ENCODE assay signal across 9 cellular contexts in genomic region chr15:52294881-52295420, GRCh38. TPM values are rescaled to one million over a fixed set of nuclear protein-coding genes. Genes with fewer than 3 reads are reported as not detected.
DNase-seq lines count a peak whose midpoint lies in the region; ATAC-seq, FAIRE-seq and TF ChIP-seq lines count a peak whose summit lies in the region.
"Had no signal": no experiment of that assay in that cellular context is flagged by ENCODE, and none has a peak within 500 bp of the region (broad histone marks: within the 10 kb centered on the region; RNA-seq: fewer than 3 reads in every experiment).

No MANE protein-coding gene starts in this region.

- H3K9me3 ChIP-seq in HAP-1 (no peaks in the 10 kb centered on the region), right atrium auricular region (no peaks in the 10 kb centered on the region), gastrocnemius medialis (no peaks in the 10 kb centered on the region)

- H3K36me3 Mint-ChIP-seq in T-helper 2 cell treated with Interferon-gamma antibody and Interleukin-4, amounts not matched to agents 5 μg/mL and 100 μg/mL, for 36 hours (ENCODE audit: low read depth): no peaks in the 10 kb centered on the region

- no peak for FAIRE-seq in GM12891 (lab: Jason Lieb, UNC)

- peaks cover 55% of the 10 kb centered on the region for H3K27me3 Mint-ChIP-seq in T-helper 2 cell treated with Interferon-gamma antibody and Interleukin-4, amounts not matched to agents 5 μg/mL and 100 μg/mL, for 36 hours (ENCODE audit: low read depth)

- H3K27me3 ChIP-seq in HAP-1 (ENCODE audit: low read depth) (no peaks in the 10 kb centered on the region), right atrium auricular region (no peaks in the 10 kb centered on the region), gastrocnemius medialis (no peaks in the 10 kb centered on the region)

- H3K27ac Mint-ChIP-seq in T-helper 2 cell treated with Interferon-gamma antibody and Interleukin-4, amounts not matched to agents 5 μg/mL and 100 μg/mL, for 36 hours: no peak overlapping the region

- in situ Hi-C loops in HAP-1 (cut with MboI; ENCODE audit: low sequenced_read_pairs) (no loop called here), gastrocnemius medialis (cut with MboI; ENCODE audit: low sequenced_read_pairs in 4 of 4) (no loop called here)

- ATAC-seq in gastrocnemius medialis: peak in 1 of 2 donors; percentile 17

- no peaks in the 10 kb centered on the region for H3K36me3 ChIP-seq in HAP-1 (replicated peaks)
- H3K36me3 ChIP-seq in right atrium auricular region: no peaks in the 10 kb centered on the region
- H3K36me3 ChIP-seq in gastrocnemius medialis: no peaks in the 10 kb centered on the region

- peaks cover 12% of the 10 kb centered on the region for H3K4me1 Mint-ChIP-seq in T-helper 2 cell treated with Interferon-gamma antibody and Interleukin-4, amounts not matched to agents 5 μg/mL and 100 μg/mL, for 36 hours (ENCODE audit: low read depth)

- DNase-seq in HAP-1 (ENCODE audit: low spot score in 2 of 2) (no peak), right atrium auricular region (ENCODE audit: low spot score) (no peak), gastrocnemius medialis (no peak), GM19240 (ENCODE audit: insufficient read length, low spot score) (no peak), GM12891 (ENCODE audit: insufficient read length, low spot score) (no peak), NCI-H2107 (lab: John Stamatoyannopoulos, UW) (no peak), Kasumi-1 (lab: John Stamatoyannopoulos, UW) (no peak)
- DNase-seq in T-helper 2 cell treated with Interferon-gamma antibody and Interleukin-4, amounts not matched to agents 5 μg/mL and 100 μg/mL, for 36 hours (ENCODE audit: low spot score): no peak
- DNase-seq: activated gamma-delta T cell treated with Interleukin-2 at 50 U/mL for 16 hours had no signal

- H3K4me1 ChIP-seq in HAP-1 (peaks cover 3% of the 10 kb centered on the region; the same call in 1 of the 2 replicates), right atrium auricular region (peaks cover 0 to 12% of the 10 kb centered on the region in 2 donors), gastrocnemius medialis (peaks cover 4 to 5% of the 10 kb centered on the region in 2 donors)

- TF ChIP-seq POLR2A in gastrocnemius medialis (IDR thresholded peaks at IDR 0.05) (no peak), GM12891 (IDR thresholded peaks at IDR 0.05; ENCODE audit: low read depth, low read length) (no peak)

- intact Hi-C loops in gastrocnemius medialis (cut with DNase I; ENCODE audit: low total_unique reads): no loop called here

- H3K27ac ChIP-seq in right atrium auricular region (peak overlapping the region; percentile 48 to 70), gastrocnemius medialis (peak overlapping the region; percentile 48 to 75 (median 66))

- peak overlapping the region; percentile 59 for H3K4me3 Mint-ChIP-seq in T-helper 2 cell treated with Interferon-gamma antibody and Interleukin-4, amounts not matched to agents 5 μg/mL and 100 μg/mL, for 36 hours

- peak overlapping the region; percentile 35 for H3K4me3 ChIP-seq in HAP-1
- peak overlapping the region; percentile 58 to 74 for H3K4me3 ChIP-seq in right atrium auricular region
- peak overlapping the region; percentile 56 to 72 (median 65) for H3K4me3 ChIP-seq in gastrocnemius medialis

- H3K9me3 Mint-ChIP-seq in T-helper 2 cell treated with Interferon-gamma antibody and Interleukin-4, amounts not matched to agents 5 μg/mL and 100 μg/mL, for 36 hours: no peaks in the 10 kb centered on the region

- TF ChIP-seq CTCF in right atrium auricular region (IDR thresholded peaks at IDR 0.05): no peak
- TF ChIP-seq CTCF in gastrocnemius medialis (IDR thresholded peaks at IDR 0.05 in 4 of 5, conservative IDR thresholded peaks at IDR 0.05 in 1 of 5): no peak

TF ChIP-seq in GM12891, 5 proteins besides CTCF, POLR2A, EP300 and RAD21:
- TF ChIP-seq POLR2AphosphoS5 (IDR thresholded peaks at IDR 0.05; ENCODE audit: low read depth, low read length) (no peak), SPI1 (IDR thresholded peaks at IDR 0.05; ENCODE audit: low read depth, low read length) (no peak), PAX5 (IDR thresholded peaks at IDR 0.05; ENCODE audit: insufficient read depth, low read length, severe bottlenecking) (no peak), POU2F2 (IDR thresholded peaks at IDR 0.05; ENCODE audit: low read depth, low read length) (no peak), TAF1 (IDR thresholded peaks at IDR 0.05; ENCODE audit: low read depth, low read length) (no peak)
TF ChIP-seq in GM12891: peak in this region for 0.

RNA-seq across cellular contexts. Expression of gene MYO5C, which starts 0.7 kb away (rescaled TPM):
- total RNA-seq in right atrium auricular region: 1 to 10 TPM; 2.0 to 5.3 TPM
- total RNA-seq in gastrocnemius medialis: 1 to 10 TPM; 1.2 to 4.3 (median 2.9) TPM
- 0.56 TPM for polyA plus RNA-seq in GM12891 (2012; ENCODE audit: low read depth, missing spikeins)
